8 cellular contexts compared by ENCODE assay signal in genomic region chr6:32086661-32087573, GRCh38. TPM values are rescaled to one million over a fixed set of nuclear protein-coding genes. Genes with fewer than 3 reads are reported as not detected.
DNase-seq lines count a peak whose midpoint lies in the region; ATAC-seq and TF ChIP-seq lines count a peak whose summit lies in the region.

No MANE protein-coding gene starts in this region.

- H3K4me3 Mint-ChIP-seq in natural killer cell = no peak overlapping the region

- intact Hi-C loops in natural killer cell (cut with micrococcal nuclease) = loop anchor here (2.0 kb wide), 1 partner anchor 68 kb away; the partner anchor contains the start of gene PPT2

- no peaks in the 10 kb centered on the region for H3K9me3 Mint-ChIP-seq in natural killer cell

- H3K36me3 ChIP-seq in MG63 = no peaks in the 10 kb centered on the region

- H3K36me3 Mint-ChIP-seq in natural killer cell = no peaks in the 10 kb centered on the region

- H3K27ac Mint-ChIP-seq in natural killer cell = no peak overlapping the region

- H3K4me3 ChIP-seq in GM12865 (ENCODE audit: low read depth, low read length) (no peak overlapping the region), MG63 (no peak overlapping the region), cardiac fibroblast (replicated peaks in 1 of 2; ENCODE audit: low read depth in 2 of 2, low read length in 2 of 2) (no peak overlapping the region)

- H3K9me3 ChIP-seq in MG63 = no peaks in the 10 kb centered on the region

- peak; percentile 82 for DNase-seq in GM12865 (ENCODE audit: low read depth)
- DNase-seq in MG63 = peak; percentile 28
- peak; percentile 46 to 74 for DNase-seq in cardiac fibroblast (ENCODE audit: low read depth in 2 of 2)
- no peak for DNase-seq in natural killer cell
- DNase-seq in NCI-H69 (lab: John Stamatoyannopoulos, UW) = no peak
- no peak for DNase-seq in SW 1271 (lab: John Stamatoyannopoulos, UW)
- DNase-seq in DMS114 treated with DMSO at 0.1 percent for 48 hours (lab: John Stamatoyannopoulos, UW; ENCODE audit: unreplicated experiment) = no peak
- no peak for DNase-seq in SK-N-DZ (ENCODE audit: low spot score)

- TF ChIP-seq CTCF in GM12865 (IDR thresholded peaks at IDR 0.05; ENCODE audit: insufficient read depth, low read depth, low read length, missing control alignments) (no peak), cardiac fibroblast (IDR thresholded peaks at IDR 0.05; ENCODE audit: low read depth, low read length) (no peak), natural killer cell (IDR thresholded peaks at IDR 0.05) (no peak)

- peaks cover 33 to 35% of the 10 kb centered on the region in 2 donors for H3K27me3 Mint-ChIP-seq in natural killer cell (ENCODE audit: low read depth in 2 of 2)

- ATAC-seq in natural killer cell = peak in 2 of 3 donors; percentile 29 to 53

- H3K4me1 Mint-ChIP-seq in natural killer cell = peaks cover 0 to 6% of the 10 kb centered on the region in 2 donors

- no peaks in the 10 kb centered on the region for H3K27me3 ChIP-seq in MG63

RNA-seq across cellular contexts. Expression of gene TNXB, which starts 22.2 kb away (rescaled TPM):
- 0.44 and 3.6 TPM in 2 replicates for total RNA-seq in MG63 (2014; rRNA removed; shearing (Covaris generic); ENCODE audit: low replicate concordance)
- total RNA-seq in natural killer cell = 10 to 100 TPM; 11.7 to 15.2 (median 13.5) TPM
- polyA plus RNA-seq in SK-N-DZ (2014; cell fraction: cytosol; rRNA removed) = 0.24 and 0.39 TPM in 2 replicates
- 0.41 and 1.2 TPM in 2 replicates for polyA plus RNA-seq in SK-N-DZ (2014; cell fraction: nucleus; rRNA removed)

RNA-seq across cellular contexts. Expression of gene ATF6B, which starts 41.1 kb away (rescaled TPM):
- total RNA-seq in MG63 (2014; rRNA removed; shearing (Covaris generic); ENCODE audit: low replicate concordance) = 2.9 and 7.5 TPM in 2 replicates
- total RNA-seq in natural killer cell = 100 to 1,000 TPM; 157 to 187 (median 178) TPM
- 30.2 and 31.3 TPM in 2 replicates for polyA plus RNA-seq in SK-N-DZ (2014; cell fraction: cytosol; rRNA removed)
- 60.3 and 81.6 TPM in 2 replicates for polyA plus RNA-seq in SK-N-DZ (2014; cell fraction: nucleus; rRNA removed)

RNA-seq across cellular contexts. Expression of gene FKBPL, which starts 43.2 kb away (rescaled TPM):
- 4.0 and 13.0 TPM in 2 replicates for total RNA-seq in MG63 (2014; rRNA removed; shearing (Covaris generic); ENCODE audit: low replicate concordance)
- total RNA-seq in natural killer cell = 1 to 10 TPM; 1.8 to 3.2 (median 2.4) TPM
- polyA plus RNA-seq in SK-N-DZ (2014; cell fraction: cytosol; rRNA removed) = 12.6 and 12.9 TPM in 2 replicates
- polyA plus RNA-seq in SK-N-DZ (2014; cell fraction: nucleus; rRNA removed) = 5.5 and 8.7 TPM in 2 replicates

RNA-seq across cellular contexts. Expression of gene CYP21A2, which starts 48.7 kb away (rescaled TPM):
- total RNA-seq in MG63 (2014; rRNA removed; shearing (Covaris generic); ENCODE audit: low replicate concordance) = not detected in 2 replicates
- under 1 TPM in 2 of 3 donors, not detected in 1; 0.28 to 0.43 TPM for total RNA-seq in natural killer cell
- polyA plus RNA-seq in SK-N-DZ (2014; cell fraction: cytosol; rRNA removed) = 0.07 TPM in 1 of 2 replicates, not detected in the other
- 0.32 TPM in 1 of 2 replicates, not detected in the other for polyA plus RNA-seq in SK-N-DZ (2014; cell fraction: nucleus; rRNA removed)

Comparison
In these comparisons a context has a peak if more than half of its experiments do, and no peak if none do; other contexts are left out.
1. DNase-seq: peak in GM12865 (single experiment), MG63 (single experiment) and cardiac fibroblast (2 of 2); none in natural killer cell (single experiment), NCI-H69 (single experiment), SW 1271 (0 of 2), DMS114 treated with DMSO at 0.1 percent for 48 hours (single experiment) and SK-N-DZ (single experiment).
2. RNA of gene ATF6B, which starts 41.1 kb away (total RNA-seq): 157 to 187 TPM in natural killer cell; 2.9 to 7.5 TPM in MG63; every median in the first group is over 10 times any median in the second.